ENCODE assay signal across 26 cellular contexts in the genomic region with DNA sequence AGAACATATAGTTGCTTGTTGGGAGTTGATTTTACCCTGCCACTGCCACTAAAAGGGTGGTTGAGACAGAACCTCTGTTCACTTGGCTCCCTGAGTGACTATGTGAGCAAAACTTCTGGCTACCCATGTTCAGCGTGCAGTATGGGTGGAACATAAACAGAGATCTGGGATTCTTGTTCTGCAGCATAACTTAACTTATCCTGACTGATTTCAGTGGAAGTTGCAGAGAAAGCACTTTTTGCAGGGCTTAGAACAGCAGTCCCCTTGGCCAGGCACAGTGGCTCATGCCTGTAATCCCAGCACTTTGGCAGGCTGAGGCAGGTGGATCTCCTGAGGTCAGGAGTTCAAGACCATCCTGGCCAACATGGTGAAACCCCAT. TPM values are rescaled to one million over a fixed set of nuclear protein-coding genes. Genes with fewer than 3 reads are reported as not detected.
"Had no signal": no experiment of that assay in that cellular context is flagged by ENCODE, and none has a peak within 500 bp of the region (broad histone marks: within the 10 kb centered on the region; RNA-seq: fewer than 3 reads in every experiment).

No MANE protein-coding gene starts in this region.

- H3K9me3 ChIP-seq: SK-N-SH had no signal

- H3K36me3 Mint-ChIP-seq: activated naive CD4-positive, alpha-beta T cell treated with anti-CD3 and anti-CD28 coated beads, Interleukin-2, amount 50 U/mL, for 24 hours; brain; WTC11 had no signal

- FAIRE-seq: bronchial epithelial cell, colon, TTC549 had no signal

- H3K27ac ChIP-seq: SJSA1 had no signal

- H3K36me3 ChIP-seq: SJSA1 had no signal

- H3K4me1 Mint-ChIP-seq: activated CD4-positive, alpha-beta T cell treated with anti-CD3 and anti-CD28 coated beads for 36 hours had no signal

- H3K27me3 ChIP-seq: SJSA1 had no signal

- H3K4me2 ChIP-seq: SK-N-SH had no signal

- H3K9ac ChIP-seq: SK-N-SH had no signal

- H3K27ac Mint-ChIP-seq: activated CD4-positive, alpha-beta T cell treated with anti-CD3 and anti-CD28 coated beads for 36 hours; activated CD4-positive, alpha-beta T cell treated with anti-CD3 and anti-CD28 coated beads, Interleukin-2, amount 10 ng/mL, durations not matched to agents 7 days and 5 days; activated CD8-positive, alpha-beta T cell treated with anti-CD3 and anti-CD28 coated beads, Interleukin-2, amount 10 ng/mL, durations not matched to agents 7 days and 5 days; activated naive CD4-positive, alpha-beta T cell treated with anti-CD3 and anti-CD28 coated beads, Interleukin-2, amount 50 U/mL, for 24 hours; activated T-cell treated with anti-CD3 and anti-CD28 coated beads, Interleukin-2, amount 50 U/mL, for 24 hours; activated T-helper 2 cell treated with anti-CD3 and anti-CD28 coated beads, Interferon-gamma antibody, Interleukin-2, Interleukin-4, amounts not matched to agents 10 μg/mL and 5 μg/mL and 100 μg/mL, durations not matched to agents 14 hours and 24 hours and 36 hours; T-helper 1 cell treated with Interleukin-12 subunit alpha and Interleukin-12 subunit beta and Interleukin-4 antibody, amounts not matched to agents 30 μg/mL and 1 μg/mL, for 36 hours; T-helper 2 cell treated with Interferon-gamma antibody and Interleukin-4, amounts not matched to agents 5 μg/mL and 100 μg/mL, for 36 hours; WTC11 had no signal

- H3K27me3 Mint-ChIP-seq: activated CD4-positive, alpha-beta T cell treated with anti-CD3 and anti-CD28 coated beads for 36 hours; activated CD4-positive, alpha-beta T cell treated with anti-CD3 and anti-CD28 coated beads, Interleukin-2, amount 10 ng/mL, durations not matched to agents 7 days and 5 days; activated naive CD4-positive, alpha-beta T cell treated with anti-CD3 and anti-CD28 coated beads, Interleukin-2, amount 50 U/mL, for 24 hours; activated T-cell treated with anti-CD3 and anti-CD28 coated beads, Interleukin-2, amount 50 U/mL, for 24 hours had no signal

- H3K4me3 ChIP-seq: SJSA1 had no signal

- H3K4me3 Mint-ChIP-seq: activated CD4-positive, alpha-beta T cell treated with anti-CD3 and anti-CD28 coated beads for 36 hours; activated CD4-positive, alpha-beta T cell treated with anti-CD3 and anti-CD28 coated beads, Interleukin-2, amount 10 ng/mL, durations not matched to agents 7 days and 5 days; activated CD8-positive, alpha-beta T cell treated with anti-CD3 and anti-CD28 coated beads, Interleukin-2, amount 10 ng/mL, durations not matched to agents 7 days and 5 days; activated naive CD4-positive, alpha-beta T cell treated with anti-CD3 and anti-CD28 coated beads, Interleukin-2, amount 50 U/mL, for 24 hours; activated T-cell treated with anti-CD3 and anti-CD28 coated beads, Interleukin-2, amount 50 U/mL, for 24 hours; brain; T-helper 1 cell treated with Interleukin-12 subunit alpha and Interleukin-12 subunit beta and Interleukin-4 antibody, amounts not matched to agents 30 μg/mL and 1 μg/mL, for 36 hours; T-helper 2 cell treated with Interferon-gamma antibody and Interleukin-4, amounts not matched to agents 5 μg/mL and 100 μg/mL, for 36 hours; WTC11 had no signal

- H3K9me3 Mint-ChIP-seq: activated CD4-positive, alpha-beta T cell treated with anti-CD3 and anti-CD28 coated beads, Interleukin-2, amount 10 ng/mL, durations not matched to agents 7 days and 5 days; activated naive CD4-positive, alpha-beta T cell treated with anti-CD3 and anti-CD28 coated beads, Interleukin-2, amount 50 U/mL, for 24 hours; activated T-cell treated with anti-CD3 and anti-CD28 coated beads, Interleukin-2, amount 50 U/mL, for 24 hours; activated T-helper 2 cell treated with anti-CD3 and anti-CD28 coated beads, Interferon-gamma antibody, Interleukin-2, Interleukin-4, amounts not matched to agents 10 μg/mL and 5 μg/mL and 100 μg/mL, durations not matched to agents 14 hours and 24 hours and 36 hours; T-helper 1 cell treated with Interleukin-12 subunit alpha and Interleukin-12 subunit beta and Interleukin-4 antibody, amounts not matched to agents 30 μg/mL and 1 μg/mL, for 36 hours; T-helper 2 cell treated with Interferon-gamma antibody and Interleukin-4, amounts not matched to agents 5 μg/mL and 100 μg/mL, for 36 hours had no signal

- DNase-seq: activated CD4-positive, alpha-beta T cell treated with anti-CD3 and anti-CD28 coated beads for 36 hours; activated CD4-positive, alpha-beta T cell treated with anti-CD3 and anti-CD28 coated beads, Interleukin-2, amount 10 ng/mL, durations not matched to agents 7 days and 5 days; activated CD4-positive, alpha-beta T cell treated with anti-CD3 and anti-CD28 coated beads, Interleukin-2, amount 50 U/mL, for 48 hours; activated gamma-delta T cell; activated naive CD4-positive, alpha-beta T cell treated with Interleukin-2 at 50 U/mL for 16 hours; activated T-cell treated with anti-CD3 and anti-CD28 coated beads, Interleukin-2, amount 50 U/mL, for 24 hours; caudate nucleus; cerebellar nuclear complex; NCI-H2081 treated with DMSO at 0.1 percent for 48 hours; NCI-H226; NCI-H446 treated with DMSO at 0.1 percent for 48 hours; NK-92 treated with Interleukin-12 subunit alpha and Interleukin-12 subunit beta, amount 100 ng/mL, for 24 hours had no signal

- H3K9me2 ChIP-seq: SK-N-SH had no signal

- ATAC-seq: activated CD4-positive, alpha-beta T cell treated with anti-CD3 and anti-CD28 coated beads for 36 hours; activated CD4-positive, CD25-positive, alpha-beta regulatory T cell treated with anti-CD3 and anti-CD28 coated beads, Interleukin-2, amount 50 U/mL, for 24 hours; activated CD8-positive, alpha-beta T cell treated with anti-CD3 and anti-CD28 coated beads, Interleukin-2, amount 10 ng/mL, durations not matched to agents 7 days and 5 days had no signal

RNA-seq across cellular contexts. Expression of gene CCL26, which starts 14.7 kb away (rescaled TPM):
- total RNA-seq: activated CD4-positive, alpha-beta T cell treated with anti-CD3 and anti-CD28 coated beads, Interleukin-2, amount 10 ng/mL, durations not matched to agents 7 days and 5 days; activated CD8-positive, alpha-beta T cell treated with anti-CD3 and anti-CD28 coated beads, Interleukin-2, amount 10 ng/mL, durations not matched to agents 7 days and 5 days; bronchial epithelial cell had no signal
- polyA plus RNA-seq: SK-N-SH had no signal

RNA-seq across cellular contexts. Expression of gene CCL24, which starts 56.3 kb away (rescaled TPM):
- total RNA-seq: activated CD4-positive, alpha-beta T cell treated with anti-CD3 and anti-CD28 coated beads for 36 hours; activated CD4-positive, alpha-beta T cell treated with anti-CD3 and anti-CD28 coated beads, Interleukin-2, amount 10 ng/mL, durations not matched to agents 7 days and 5 days; activated CD8-positive, alpha-beta T cell treated with anti-CD3 and anti-CD28 coated beads, Interleukin-2, amount 10 ng/mL, durations not matched to agents 7 days and 5 days; activated T-helper 2 cell treated with anti-CD3 and anti-CD28 coated beads, Interferon-gamma antibody, Interleukin-2, Interleukin-4, amounts not matched to agents 10 μg/mL and 5 μg/mL and 100 μg/mL, durations not matched to agents 14 hours and 24 hours and 36 hours; bronchial epithelial cell; PC-3; WTC11 had no signal
- polyA plus RNA-seq: SK-N-SH had no signal
